In the genomic region with DNA sequence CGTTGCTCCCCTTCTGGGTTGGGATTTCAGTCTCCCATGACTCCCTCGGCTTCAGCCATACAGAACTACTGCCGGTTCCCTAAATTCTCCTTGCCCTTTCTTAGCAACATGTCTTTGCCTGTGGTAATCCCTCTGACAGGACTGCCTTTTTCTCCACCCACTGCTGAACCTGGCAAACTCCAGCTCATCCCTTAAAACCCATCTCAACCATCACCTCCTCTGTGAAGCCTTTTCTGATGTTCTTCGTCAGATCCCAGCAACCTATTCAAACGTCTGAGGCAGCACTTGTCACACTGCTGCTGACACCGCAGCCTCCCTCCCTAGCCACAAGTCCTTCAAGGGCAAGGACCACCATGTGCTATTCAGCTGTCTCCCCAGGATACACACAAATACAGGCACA, we compare ENCODE assay signal across 31 cellular contexts.
"Had no signal": no experiment of that assay in that cellular context is flagged by ENCODE, and none has a peak within 500 bp of the region (broad histone marks: within the 10 kb centered on the region; RNA-seq: fewer than 3 reads in every experiment).

No MANE protein-coding gene starts in this region.

- H3K27ac ChIP-seq: adrenal gland, brain microvascular endothelial cell, Peyer's patch, SJSA1, WERI-Rb-1 had no signal

- H3K4me3 Mint-ChIP-seq: activated CD4-positive, alpha-beta T cell treated with anti-CD3 and anti-CD28 coated beads, Interleukin-2, amount 10 ng/mL, durations not matched to agents 24 days and 14 days; activated CD8-positive, alpha-beta T cell treated with anti-CD3 and anti-CD28 coated beads, Interleukin-2, amount 10 ng/mL, durations not matched to agents 7 days and 5 days; activated naive CD4-positive, alpha-beta T cell treated with anti-CD3 and anti-CD28 coated beads for 36 hours; activated T-cell treated with anti-CD3 and anti-CD28 coated beads, Interleukin-2, amount 50 U/mL, for 24 hours had no signal

- ATAC-seq: activated CD8-positive, alpha-beta T cell treated with anti-CD3 and anti-CD28 coated beads, Interleukin-2, amount 10 ng/mL, durations not matched to agents 7 days and 5 days; activated naive CD4-positive, alpha-beta T cell treated with anti-CD3 and anti-CD28 coated beads, Interleukin-2, amount 50 U/mL, for 72 hours; PC-3 had no signal

- H3K9me3 Mint-ChIP-seq: activated CD4-positive, alpha-beta T cell treated with anti-CD3 and anti-CD28 coated beads, Interleukin-2, amount 10 ng/mL, durations not matched to agents 24 days and 14 days; activated naive CD4-positive, alpha-beta T cell treated with anti-CD3 and anti-CD28 coated beads for 36 hours; activated naive CD4-positive, alpha-beta T cell treated with anti-CD3 and anti-CD28 coated beads, Interleukin-2, amount 50 U/mL, for 72 hours; activated T-cell treated with anti-CD3 and anti-CD28 coated beads, Interleukin-2, amount 50 U/mL, for 24 hours had no signal

- H3K9me3 ChIP-seq: adrenal gland, Peyer's patch, SJSA1 had no signal

- H3K4me3 ChIP-seq: adrenal gland, Peyer's patch, SJSA1 had no signal

- DNase-seq: activated CD4-positive, alpha-beta T cell treated with anti-CD3 and anti-CD28 coated beads, Interleukin-2, amount 10 ng/mL, durations not matched to agents 24 days and 14 days; activated CD4-positive, alpha-beta T cell treated with anti-CD3 and anti-CD28 coated beads, Interleukin-2, amount 50 U/mL, for 4 hours; activated CD4-positive, CD25-positive, alpha-beta regulatory T cell; activated CD8-positive, alpha-beta T cell treated with anti-CD3 and anti-CD28 coated beads, Interleukin-2, amount 10 ng/mL, durations not matched to agents 7 days and 5 days; activated gamma-delta T cell treated with Interleukin-2 at 50 U/mL for 16 hours; activated naive CD4-positive, alpha-beta T cell treated with anti-CD3 and anti-CD28 coated beads for 36 hours; activated T-cell treated with anti-CD3 and anti-CD28 coated beads, Interleukin-2, amount 50 U/mL, for 24 hours; adrenal gland; brain microvascular endothelial cell; central memory CD4-positive, alpha-beta T cell; Karpas-422; KBM-7; MM.1S; MV-4-11; NCI-H1092; NCI-H1436 treated with DMSO at 0.1 percent for 48 hours; NCI-H1694 treated with DMSO at 0.1 percent for 48 hours; NCI-H2029; NCI-H345; NCI-H524 treated with DMSO at 0.1 percent for 48 hours; NK-92 treated with Interleukin-12 subunit alpha and Interleukin-12 subunit beta, amount 100 ng/mL, for 24 hours; PC-3; Peyer's patch; RPMI8226; SHP77 treated with DMSO at 0.1 percent for 48 hours; SW 1271; T-helper 1 cell; T1000; WERI-Rb-1 had no signal

- H3K36me3 Mint-ChIP-seq: activated naive CD4-positive, alpha-beta T cell treated with anti-CD3 and anti-CD28 coated beads, Interleukin-2, amount 50 U/mL, for 72 hours had no signal

- H3K4me1 Mint-ChIP-seq: activated CD4-positive, alpha-beta T cell treated with anti-CD3 and anti-CD28 coated beads, Interleukin-2, amount 10 ng/mL, durations not matched to agents 24 days and 14 days had no signal

- H3K36me3 ChIP-seq: adrenal gland, brain microvascular endothelial cell, Peyer's patch, SJSA1, WERI-Rb-1 had no signal

- H3K27me3 ChIP-seq: adrenal gland, Peyer's patch, SJSA1 had no signal

- H3K27ac Mint-ChIP-seq: activated CD4-positive, alpha-beta T cell treated with anti-CD3 and anti-CD28 coated beads, Interleukin-2, amount 10 ng/mL, durations not matched to agents 24 days and 14 days; activated CD8-positive, alpha-beta T cell treated with anti-CD3 and anti-CD28 coated beads, Interleukin-2, amount 10 ng/mL, durations not matched to agents 7 days and 5 days; activated naive CD4-positive, alpha-beta T cell treated with anti-CD3 and anti-CD28 coated beads for 36 hours; activated T-cell treated with anti-CD3 and anti-CD28 coated beads, Interleukin-2, amount 50 U/mL, for 24 hours had no signal
